In genomic region chr7:23074443-23075244, GRCh38 we compare ENCODE assay signal across 13 cellular contexts. TPM values are rescaled to one million over a fixed set of nuclear protein-coding genes. Genes with fewer than 3 reads are reported as not detected.
DNase-seq lines count a peak whose midpoint lies in the region; ATAC-seq and TF ChIP-seq lines count a peak whose summit lies in the region.
"Had no signal": no experiment of that assay in that cellular context is flagged by ENCODE, and none has a peak within 500 bp of the region (broad histone marks: within the 10 kb centered on the region; RNA-seq: fewer than 3 reads in every experiment).

No MANE protein-coding gene starts in this region.

- H3K9ac ChIP-seq in mammary epithelial cell (ENCODE audit: insufficient read depth, low read length) (no peak overlapping the region), parathyroid adenoma (no peak overlapping the region)

- BruUV-seq in mammary epithelial cell (replicated peaks; lab: Mats Ljungman, UMichigan): no TSS peak

- no peaks in the 10 kb centered on the region for H3K9me3 ChIP-seq in mammary epithelial cell (replicated peaks; ENCODE audit: insufficient read depth, low read length)
- H3K9me3 ChIP-seq in parathyroid adenoma (ENCODE audit: control insufficient read depth, low read length): no peaks in the 10 kb centered on the region
- H3K9me3 ChIP-seq in sigmoid colon: no peaks in the 10 kb centered on the region

- H3K27ac ChIP-seq in mammary epithelial cell (ENCODE audit: insufficient read depth, low read depth, low read length) (no peak overlapping the region), parathyroid adenoma (no peak overlapping the region), sigmoid colon (peak overlapping the region in 1 of 4 donors; percentile 29)

- WGBS in mammary epithelial cell (ENCODE audit: low coverage, missing lambda C conversion rate): 9% methylated on average over 2 of the region's 2 CpGs
- 9 to 43% methylated on average over 2 of the region's 2 CpGs for WGBS in sigmoid colon, 2 donors

- dilution Hi-C loops in mammary epithelial cell (cut with HindIII; ENCODE audit: low sequenced_read_pairs): no loop called here

- H3K4me1 ChIP-seq in mammary epithelial cell (ENCODE audit: insufficient read depth, low read length) (no peaks in the 10 kb centered on the region), parathyroid adenoma (no peaks in the 10 kb centered on the region), sigmoid colon (peaks cover 0 to 5% (median 2%) of the 10 kb centered on the region in 4 donors)

- no peak for ATAC-seq in HG03045 (IDR thresholded peaks at IDR 0.05; ENCODE audit: unreplicated experiment)
- ATAC-seq: activated T-cell treated with anti-CD3 and anti-CD28 coated beads, Interleukin-2, amount 50 U/mL, for 4 hours had no signal

- H3K79me2 ChIP-seq in mammary epithelial cell (ENCODE audit: insufficient read depth, low read length) (no peaks in the 10 kb centered on the region), parathyroid adenoma (no peaks in the 10 kb centered on the region)

- intact Hi-C loops in mammary epithelial cell (cut with micrococcal nuclease) (no loop called here), sigmoid colon (cut with DNase I) (no loop called here)

- H3K27me3 ChIP-seq in mammary epithelial cell (ENCODE audit: insufficient read depth, low read length) (no peaks in the 10 kb centered on the region), parathyroid adenoma (ENCODE audit: control insufficient read depth, insufficient read depth, low read length) (no peaks in the 10 kb centered on the region), sigmoid colon (no peaks in the 10 kb centered on the region)

- H2AFZ ChIP-seq in mammary epithelial cell (ENCODE audit: low read depth, low read length): peak overlapping the region; percentile 36
- H2AFZ ChIP-seq in parathyroid adenoma: peak overlapping the region; percentile 13

- no peaks in the 10 kb centered on the region for H3K36me3 ChIP-seq in mammary epithelial cell (ENCODE audit: insufficient read depth, low read length)
- H3K36me3 ChIP-seq in parathyroid adenoma (ENCODE audit: control insufficient read depth, insufficient read depth, low read length): no peaks in the 10 kb centered on the region
- no peaks in the 10 kb centered on the region for H3K36me3 ChIP-seq in sigmoid colon

- H3K4me3 ChIP-seq in mammary epithelial cell (replicated peaks in 1 of 3; ENCODE audit: insufficient read depth in 1 of 3, low read depth in 2 of 3, low read length in 3 of 3) (no peak overlapping the region), parathyroid adenoma (ENCODE audit: low read depth, low read length) (no peak overlapping the region), sigmoid colon (no peak overlapping the region)

- peak overlapping the region; percentile 18 for H3K4me2 ChIP-seq in mammary epithelial cell (ENCODE audit: insufficient read depth, low read depth, low read length)
- no peak overlapping the region for H3K4me2 ChIP-seq in parathyroid adenoma (ENCODE audit: low read length)

- no peak for TF ChIP-seq POLR2A in sigmoid colon (IDR thresholded peaks at IDR 0.05)

- TF ChIP-seq CTCF in mammary epithelial cell (conservative IDR thresholded peaks at IDR 0.05 in 1 of 2, IDR thresholded peaks at IDR 0.05 in 1 of 2; ENCODE audit: extremely low read depth in 1 of 2, insufficient read depth in 1 of 2, low read depth in 1 of 2, low read length in 2 of 2) (no peak), parathyroid adenoma (IDR thresholded peaks at IDR 0.05) (no peak), sigmoid colon (IDR thresholded peaks at IDR 0.05) (no peak)

- no peaks in the 10 kb centered on the region for H4K20me1 ChIP-seq in mammary epithelial cell (ENCODE audit: insufficient read depth, low read length)

- in situ Hi-C loops in mammary epithelial cell (cut with MboI; ENCODE audit: low sequenced_read_pairs in 2 of 2): no loop called here

- DNase-seq in NCI-H510A treated with DMSO at 0.1 percent for 48 hours (lab: John Stamatoyannopoulos, UW) (peak; percentile 34), NCI-H510A (lab: John Stamatoyannopoulos, UW) (no peak), NCI-H2196 (lab: John Stamatoyannopoulos, UW; ENCODE audit: unreplicated experiment) (peak; percentile 65), mammary epithelial cell (no peak), sigmoid colon (no peak)
- no peak for DNase-seq in effector CD8-positive, alpha-beta T cell (lab: John Stamatoyannopoulos, UW)
- DNase-seq: activated T-cell treated with anti-CD3 and anti-CD28 coated beads, Interleukin-2, amount 50 U/mL, for 4 hours; MM.1S; nucleus accumbens; stimulated activated CD4-positive, alpha-beta T cell treated with anti-CD3 and anti-CD28 coated beads, Interleukin-15, amount 100 ng/mL, for 24 hours; SW 1271 had no signal

- TF ChIP-seq EP300 in sigmoid colon (IDR thresholded peaks at IDR 0.05): no peak

- CTCF ChIA-PET in mammary epithelial cell (lab: Charles Lee; ENCODE audit: low non-redundant PET): interaction anchor here (0.6 kb wide), 1 partner anchor 11 kb away, joined by 9 read pairs; no protein-coding TSS in a partner anchor

RNA-seq across cellular contexts. Expression of gene KLHL7, which starts 30.9 kb away (rescaled TPM):
- total RNA-seq in mammary epithelial cell (10 to 100 TPM; 33.3 to 39.2 TPM), sigmoid colon (10 to 100 TPM; 26.9 to 42.5 (median 28.4) TPM)
- polyA plus RNA-seq in mammary epithelial cell (24.9 TPM), sigmoid colon (10 to 100 TPM; 12.5 to 14.1 (median 13.2) TPM)
- polyA minus RNA-seq in mammary epithelial cell: 5.9 TPM

Comparison
In these comparisons a context has a peak if more than half of its experiments do, and no peak if none do; other contexts are left out.
1. DNase-seq: peak in NCI-H510A treated with DMSO at 0.1 percent for 48 hours (single experiment) and NCI-H2196 (single experiment); none in NCI-H510A (single experiment), mammary epithelial cell (single experiment), sigmoid colon (single experiment) and effector CD8-positive, alpha-beta T cell (single experiment).